In the genomic region with DNA sequence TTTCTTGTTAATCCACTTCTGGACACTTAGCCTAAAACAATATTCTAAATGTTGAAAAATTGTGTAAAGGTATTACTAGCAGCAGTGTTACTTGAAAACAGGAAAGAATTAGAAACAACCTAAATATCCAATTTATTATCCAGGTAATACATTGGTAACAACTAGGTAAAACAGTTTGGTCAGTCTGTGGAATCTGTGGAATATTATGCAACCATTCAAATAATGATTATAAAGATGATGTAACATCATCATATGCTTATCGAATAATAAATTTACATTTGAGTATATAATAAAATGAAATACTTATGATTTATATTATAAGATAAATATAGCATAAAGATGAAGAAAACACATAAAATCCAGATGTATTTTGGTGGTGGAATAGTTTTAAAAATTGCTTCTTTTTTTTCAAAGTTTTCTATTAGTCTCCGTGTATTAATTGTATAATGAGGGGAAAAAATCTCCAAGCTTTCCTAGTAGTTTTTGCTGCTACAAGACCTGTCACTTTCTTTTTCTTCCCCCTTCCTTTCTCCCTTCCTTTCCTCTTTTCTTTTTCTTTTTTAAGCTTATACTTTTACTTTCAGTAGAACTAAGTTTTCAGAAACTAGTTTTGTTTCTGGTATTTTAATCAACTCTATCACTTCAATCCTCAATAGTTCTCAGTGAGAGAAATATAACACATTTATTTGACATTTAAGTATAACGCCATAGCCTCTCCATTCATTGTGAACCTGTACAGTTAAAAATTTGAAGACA, we compare ENCODE assay signal across 1 cellular context.
TF ChIP-seq lines count a peak whose summit lies in the region.

No MANE protein-coding gene starts in this region.

TF ChIP-seq in H1, 55 proteins besides CTCF, POLR2A, EP300 and RAD21:
- TF ChIP-seq GTF2F1 (IDR thresholded peaks at IDR 0.05; ENCODE audit: borderline replicate concordance, low read depth, low read length) (no peak), YY1 (IDR thresholded peaks at IDR 0.05; ENCODE audit: low read depth, low read length) (no peak), SP2 (IDR thresholded peaks at IDR 0.05; ENCODE audit: low read length) (no peak), EZH2 (IDR thresholded peaks at IDR 0.05; ENCODE audit: low read depth, low read length, severe bottlenecking) (no peak)
TF ChIP-seq in H1: peak in this region for 0.
